In the genomic region with DNA sequence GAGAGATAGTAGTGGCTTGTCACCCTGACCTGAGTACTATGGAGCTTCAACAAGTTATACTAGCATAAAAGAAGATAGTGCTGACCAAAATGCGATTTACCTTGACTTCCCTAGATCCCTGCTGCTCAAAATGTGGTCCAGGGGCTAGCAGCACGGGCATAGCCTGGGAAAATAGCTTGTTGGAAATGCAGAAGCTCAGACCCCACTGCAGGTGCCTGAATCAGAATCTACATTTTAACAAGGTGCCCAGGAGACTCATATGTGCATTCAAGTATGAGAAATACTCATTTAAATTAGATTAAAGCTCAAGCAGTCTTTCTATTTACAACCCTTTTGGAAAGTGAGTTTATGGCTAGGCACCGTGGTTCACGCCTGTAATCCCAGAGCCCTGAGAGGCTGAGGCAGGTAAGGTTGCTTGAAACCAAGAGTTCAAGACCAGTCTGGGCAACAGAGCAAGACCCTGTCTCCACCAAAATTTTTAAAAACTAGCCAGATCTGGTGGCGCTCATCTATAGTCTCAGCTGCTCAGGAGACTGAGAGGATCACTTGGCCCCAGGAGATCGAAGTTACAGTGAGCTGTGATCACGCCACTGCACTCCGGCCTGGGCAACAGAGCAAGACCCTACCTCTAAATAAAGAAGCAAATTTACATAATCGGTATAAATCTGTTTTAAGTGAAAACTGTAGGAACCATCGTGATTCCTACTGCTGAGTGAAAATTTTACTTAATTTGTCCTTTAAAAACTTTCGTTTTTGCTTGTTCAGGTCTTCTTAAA, we compare ENCODE assay signal across 3 cellular contexts.
TF ChIP-seq lines count a peak whose summit lies in the region.

No MANE protein-coding gene starts in this region.

TF ChIP-seq in HEK293, 187 proteins besides CTCF, POLR2A, EP300 and RAD21:
- TF ChIP-seq ZBTB7A (tag by site-specific recombination; IDR thresholded peaks at IDR 0.05; ENCODE audit: low read depth) (no peak), ZNF529 (tag by site-specific recombination; IDR thresholded peaks at IDR 0.05; ENCODE audit: insufficient replicate concordance) (no peak), ZNF677 (tag by site-specific recombination; IDR thresholded peaks at IDR 0.05) (no peak), OVOL3 (tag by site-specific recombination; IDR thresholded peaks at IDR 0.05) (no peak), ZNF121 (tag by site-specific recombination; IDR thresholded peaks at IDR 0.05) (peak; percentile 41; the same call in 1 of the 2 replicates)

TF ChIP-seq in WTC11, 78 proteins besides CTCF, POLR2A, EP300 and RAD21:
- TF ChIP-seq SMAD4 (CRISPR knock-in tag; IDR thresholded peaks at IDR 0.05) (no peak), ZNF263 (CRISPR knock-in tag; IDR thresholded peaks at IDR 0.05; ENCODE audit: low read depth) (no peak), ZNF425 (CRISPR knock-in tag; conservative IDR thresholded peaks at IDR 0.05) (no peak), ZNF121 (CRISPR knock-in tag; IDR thresholded peaks at IDR 0.05) (0 out of 2 replicates have a peak, but pooled peaks have one; percentile 44)

TF ChIP-seq in HepG2, 621 proteins besides CTCF, POLR2A, EP300 and RAD21 (continues in another document):
- TF ChIP-seq KDM5A (IDR thresholded peaks at IDR 0.05; ENCODE audit: borderline replicate concordance, low read length), result no peak
- TF ChIP-seq MXD3 (CRISPR knock-in tag; IDR thresholded peaks at IDR 0.05), result no peak
- TF ChIP-seq KLF9 (CRISPR knock-in tag; IDR thresholded peaks at IDR 0.05; ENCODE audit: low read depth), result no peak
- TF ChIP-seq, protein P1, sequence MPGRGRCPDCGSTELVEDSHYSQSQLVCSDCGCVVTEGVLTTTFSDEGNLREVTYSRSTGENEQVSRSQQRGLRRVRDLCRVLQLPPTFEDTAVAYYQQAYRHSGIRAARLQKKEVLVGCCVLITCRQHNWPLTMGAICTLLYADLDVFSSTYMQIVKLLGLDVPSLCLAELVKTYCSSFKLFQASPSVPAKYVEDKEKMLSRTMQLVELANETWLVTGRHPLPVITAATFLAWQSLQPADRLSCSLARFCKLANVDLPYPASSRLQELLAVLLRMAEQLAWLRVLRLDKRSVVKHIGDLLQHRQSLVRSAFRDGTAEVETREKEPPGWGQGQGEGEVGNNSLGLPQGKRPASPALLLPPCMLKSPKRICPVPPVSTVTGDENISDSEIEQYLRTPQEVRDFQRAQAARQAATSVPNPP (CRISPR knock-in tag; IDR thresholded peaks at IDR 0.05), result 0 out of 2 replicates have a peak, but pooled peaks have one; percentile 68
- no peak for TF ChIP-seq ADNP (CRISPR knock-in tag; IDR thresholded peaks at IDR 0.05)
- TF ChIP-seq ZNF414 (CRISPR knock-in tag; IDR thresholded peaks at IDR 0.05), result no peak
- 0 out of 2 replicates have a peak, but pooled peaks have one; percentile 35 for TF ChIP-seq ZNF572 (CRISPR knock-in tag; IDR thresholded peaks at IDR 0.05)
- no peak for TF ChIP-seq ZNF367 (CRISPR knock-in tag; IDR thresholded peaks at IDR 0.05; ENCODE audit: borderline replicate concordance)
- TF ChIP-seq, protein P2, sequence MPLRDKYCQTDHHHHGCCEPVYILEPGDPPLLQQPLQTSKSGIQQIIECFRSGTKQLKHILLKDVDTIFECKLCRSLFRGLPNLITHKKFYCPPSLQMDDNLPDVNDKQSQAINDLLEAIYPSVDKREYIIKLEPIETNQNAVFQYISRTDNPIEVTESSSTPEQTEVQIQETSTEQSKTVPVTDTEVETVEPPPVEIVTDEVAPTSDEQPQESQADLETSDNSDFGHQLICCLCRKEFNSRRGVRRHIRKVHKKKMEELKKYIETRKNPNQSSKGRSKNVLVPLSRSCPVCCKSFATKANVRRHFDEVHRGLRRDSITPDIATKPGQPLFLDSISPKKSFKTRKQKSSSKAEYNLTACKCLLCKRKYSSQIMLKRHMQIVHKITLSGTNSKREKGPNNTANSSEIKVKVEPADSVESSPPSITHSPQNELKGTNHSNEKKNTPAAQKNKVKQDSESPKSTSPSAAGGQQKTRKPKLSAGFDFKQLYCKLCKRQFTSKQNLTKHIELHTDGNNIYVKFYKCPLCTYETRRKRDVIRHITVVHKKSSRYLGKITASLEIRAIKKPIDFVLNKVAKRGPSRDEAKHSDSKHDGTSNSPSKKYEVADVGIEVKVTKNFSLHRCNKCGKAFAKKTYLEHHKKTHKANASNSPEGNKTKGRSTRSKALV (CRISPR knock-in tag; IDR thresholded peaks at IDR 0.05), result no peak
- TF ChIP-seq ZC3H4 (CRISPR knock-in tag; IDR thresholded peaks at IDR 0.05; ENCODE audit: borderline replicate concordance), result no peak
- TF ChIP-seq ZNF607 (CRISPR knock-in tag; IDR thresholded peaks at IDR 0.05; ENCODE audit: borderline replicate concordance), result 0 out of 2 replicates have a peak, but pooled peaks have one; percentile 42
- no peak for TF ChIP-seq ZNF451 (CRISPR knock-in tag; IDR thresholded peaks at IDR 0.05)
- TF ChIP-seq EEA1 (CRISPR knock-in tag; IDR thresholded peaks at IDR 0.05; ENCODE audit: borderline replicate concordance), result no peak
- TF ChIP-seq ZNF841 (CRISPR knock-in tag; IDR thresholded peaks at IDR 0.05; ENCODE audit: borderline replicate concordance), result no peak
- TF ChIP-seq ZNF737 (CRISPR knock-in tag; IDR thresholded peaks at IDR 0.05; ENCODE audit: borderline replicate concordance), result no peak
- TF ChIP-seq ZNF274 (CRISPR knock-in tag; IDR thresholded peaks at IDR 0.05), result no peak
- no peak for TF ChIP-seq HOXA9 (CRISPR knock-in tag; IDR thresholded peaks at IDR 0.05; ENCODE audit: borderline replicate concordance)
- TF ChIP-seq NR1H2 (CRISPR knock-in tag; IDR thresholded peaks at IDR 0.05; ENCODE audit: borderline replicate concordance, low read depth), result no peak
- TF ChIP-seq ZFP36L1 (CRISPR knock-in tag; IDR thresholded peaks at IDR 0.05), result no peak
- TF ChIP-seq E2F5 (CRISPR knock-in tag; conservative IDR thresholded peaks at IDR 0.05), result no peak
- no peak for TF ChIP-seq XRCC5 (optimal IDR thresholded peaks at IDR 0.05; ENCODE audit: low read length)
- TF ChIP-seq MATR3 (CRISPR knock-in tag; IDR thresholded peaks at IDR 0.05), result no peak
- TF ChIP-seq ZNF503 (CRISPR knock-in tag; IDR thresholded peaks at IDR 0.05), result no peak
- TF ChIP-seq, protein P3, sequence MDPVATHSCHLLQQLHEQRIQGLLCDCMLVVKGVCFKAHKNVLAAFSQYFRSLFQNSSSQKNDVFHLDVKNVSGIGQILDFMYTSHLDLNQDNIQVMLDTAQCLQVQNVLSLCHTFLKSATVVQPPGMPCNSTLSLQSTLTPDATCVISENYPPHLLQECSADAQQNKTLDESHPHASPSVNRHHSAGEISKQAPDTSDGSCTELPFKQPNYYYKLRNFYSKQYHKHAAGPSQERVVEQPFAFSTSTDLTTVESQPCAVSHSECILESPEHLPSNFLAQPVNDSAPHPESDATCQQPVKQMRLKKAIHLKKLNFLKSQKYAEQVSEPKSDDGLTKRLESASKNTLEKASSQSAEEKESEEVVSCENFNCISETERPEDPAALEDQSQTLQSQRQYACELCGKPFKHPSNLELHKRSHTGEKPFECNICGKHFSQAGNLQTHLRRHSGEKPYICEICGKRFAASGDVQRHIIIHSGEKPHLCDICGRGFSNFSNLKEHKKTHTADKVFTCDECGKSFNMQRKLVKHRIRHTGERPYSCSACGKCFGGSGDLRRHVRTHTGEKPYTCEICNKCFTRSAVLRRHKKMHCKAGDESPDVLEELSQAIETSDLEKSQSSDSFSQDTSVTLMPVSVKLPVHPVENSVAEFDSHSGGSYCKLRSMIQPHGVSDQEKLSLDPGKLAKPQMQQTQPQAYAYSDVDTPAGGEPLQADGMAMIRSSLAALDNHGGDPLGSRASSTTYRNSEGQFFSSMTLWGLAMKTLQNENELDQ (CRISPR knock-in tag; IDR thresholded peaks at IDR 0.05; ENCODE audit: borderline replicate concordance), result no peak
- peak; percentile 75 for TF ChIP-seq AGO2 (optimal IDR thresholded peaks at IDR 0.05; ENCODE audit: low read depth, low read length)
- peak; percentile 76 for TF ChIP-seq RBFOX2 (IDR thresholded peaks at IDR 0.05; ENCODE audit: low read depth, low read length)
- TF ChIP-seq PHF21A (CRISPR knock-in tag; IDR thresholded peaks at IDR 0.05), result no peak
- no peak for TF ChIP-seq GZF1 (CRISPR knock-in tag; IDR thresholded peaks at IDR 0.05)
- TF ChIP-seq ASH2L (IDR thresholded peaks at IDR 0.05; ENCODE audit: insufficient read length, low read depth, low read length), result no peak
- no peak for TF ChIP-seq ZNF337 (CRISPR knock-in tag; IDR thresholded peaks at IDR 0.05; ENCODE audit: borderline replicate concordance, low read depth)
- TF ChIP-seq, protein P4, sequence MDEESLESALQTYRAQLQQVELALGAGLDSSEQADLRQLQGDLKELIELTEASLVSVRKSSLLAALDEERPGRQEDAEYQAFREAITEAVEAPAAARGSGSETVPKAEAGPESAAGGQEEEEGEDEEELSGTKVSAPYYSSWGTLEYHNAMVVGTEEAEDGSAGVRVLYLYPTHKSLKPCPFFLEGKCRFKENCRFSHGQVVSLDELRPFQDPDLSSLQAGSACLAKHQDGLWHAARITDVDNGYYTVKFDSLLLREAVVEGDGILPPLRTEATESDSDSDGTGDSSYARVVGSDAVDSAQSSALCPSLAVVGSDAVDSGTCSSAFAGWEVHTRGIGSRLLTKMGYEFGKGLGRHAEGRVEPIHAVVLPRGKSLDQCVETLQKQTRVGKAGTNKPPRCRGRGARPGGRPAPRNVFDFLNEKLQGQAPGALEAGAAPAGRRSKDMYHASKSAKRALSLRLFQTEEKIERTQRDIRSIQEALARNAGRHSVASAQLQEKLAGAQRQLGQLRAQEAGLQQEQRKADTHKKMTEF (CRISPR knock-in tag; IDR thresholded peaks at IDR 0.05), result no peak
- 0 out of 2 replicates have a peak, but pooled peaks have one; percentile 37 for TF ChIP-seq BORCS8-MEF2B (CRISPR knock-in tag; IDR thresholded peaks at IDR 0.05)
- 0 out of 2 replicates have a peak, but pooled peaks have one; percentile 39 for TF ChIP-seq MBD4 (IDR thresholded peaks at IDR 0.05; ENCODE audit: borderline replicate concordance, low read length)
- 0 out of 2 replicates have a peak, but pooled peaks have one; percentile 29 for TF ChIP-seq ARNT2 (CRISPR knock-in tag; IDR thresholded peaks at IDR 0.05; ENCODE audit: low read depth)
- no peak for TF ChIP-seq ZNF558 (CRISPR knock-in tag; IDR thresholded peaks at IDR 0.05; ENCODE audit: borderline replicate concordance)
- TF ChIP-seq POLR2G (IDR thresholded peaks at IDR 0.05; ENCODE audit: low read depth, low read length), result peak; percentile 65
- TF ChIP-seq KDM2A (CRISPR knock-in tag; IDR thresholded peaks at IDR 0.05; ENCODE audit: borderline replicate concordance, low read depth), result no peak
- no peak for TF ChIP-seq SP4 (CRISPR knock-in tag; IDR thresholded peaks at IDR 0.05)
- no peak for TF ChIP-seq IRF2 (CRISPR knock-in tag; IDR thresholded peaks at IDR 0.05)
- TF ChIP-seq TFAP4 (IDR thresholded peaks at IDR 0.05; ENCODE audit: borderline replicate concordance, low read depth), result no peak
- TF ChIP-seq HIVEP1 (CRISPR knock-in tag; IDR thresholded peaks at IDR 0.05), result no peak
- no peak for TF ChIP-seq KDM6A (CRISPR knock-in tag; IDR thresholded peaks at IDR 0.05; ENCODE audit: low read depth)
- TF ChIP-seq, protein P5, sequence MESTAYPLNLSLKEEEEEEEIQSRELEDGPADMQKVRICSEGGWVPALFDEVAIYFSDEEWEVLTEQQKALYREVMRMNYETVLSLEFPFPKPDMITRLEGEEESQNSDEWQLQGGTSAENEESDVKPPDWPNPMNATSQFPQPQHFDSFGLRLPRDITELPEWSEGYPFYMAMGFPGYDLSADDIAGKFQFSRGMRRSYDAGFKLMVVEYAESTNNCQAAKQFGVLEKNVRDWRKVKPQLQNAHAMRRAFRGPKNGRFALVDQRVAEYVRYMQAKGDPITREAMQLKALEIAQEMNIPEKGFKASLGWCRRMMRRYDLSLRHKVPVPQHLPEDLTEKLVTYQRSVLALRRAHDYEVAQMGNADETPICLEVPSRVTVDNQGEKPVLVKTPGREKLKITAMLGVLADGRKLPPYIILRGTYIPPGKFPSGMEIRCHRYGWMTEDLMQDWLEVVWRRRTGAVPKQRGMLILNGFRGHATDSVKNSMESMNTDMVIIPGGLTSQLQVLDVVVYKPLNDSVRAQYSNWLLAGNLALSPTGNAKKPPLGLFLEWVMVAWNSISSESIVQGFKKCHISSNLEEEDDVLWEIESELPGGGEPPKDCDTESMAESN (CRISPR knock-in tag; conservative IDR thresholded peaks at IDR 0.05), result 0 out of 2 replicates have a peak, but pooled peaks have one; percentile 26
- no peak for TF ChIP-seq NFATC3 (CRISPR knock-in tag; IDR thresholded peaks at IDR 0.05)
- no peak for TF ChIP-seq CREB1 (IDR thresholded peaks at IDR 0.05)
- no peak for TF ChIP-seq CREB1 (CRISPR knock-in tag; IDR thresholded peaks at IDR 0.05)
